6 cellular contexts compared by ENCODE assay signal in genomic region chrX:71763049-71763448, GRCh38. TPM values are rescaled to one million over a fixed set of nuclear protein-coding genes. Genes with fewer than 3 reads are reported as not detected.
"Had no signal": no experiment of that assay in that cellular context is flagged by ENCODE, and none has a peak within 500 bp of the region (broad histone marks: within the 10 kb centered on the region; RNA-seq: fewer than 3 reads in every experiment).

CXorf49B (plus strand) TSS chrX:71763349; CDS start chrX:71763424, 75 bp downstream.

RNA-seq across cellular contexts. Expression of gene CXorf49B, which starts in this region (rescaled TPM):
- total RNA-seq: HepG2, HT-29, HT1080, IMR-90, K562 had no signal
- polyA plus RNA-seq: HepG2, IgD-negative memory B cell, IMR-90, K562 had no signal
